19 cellular contexts compared by ENCODE assay signal in the genomic region with DNA sequence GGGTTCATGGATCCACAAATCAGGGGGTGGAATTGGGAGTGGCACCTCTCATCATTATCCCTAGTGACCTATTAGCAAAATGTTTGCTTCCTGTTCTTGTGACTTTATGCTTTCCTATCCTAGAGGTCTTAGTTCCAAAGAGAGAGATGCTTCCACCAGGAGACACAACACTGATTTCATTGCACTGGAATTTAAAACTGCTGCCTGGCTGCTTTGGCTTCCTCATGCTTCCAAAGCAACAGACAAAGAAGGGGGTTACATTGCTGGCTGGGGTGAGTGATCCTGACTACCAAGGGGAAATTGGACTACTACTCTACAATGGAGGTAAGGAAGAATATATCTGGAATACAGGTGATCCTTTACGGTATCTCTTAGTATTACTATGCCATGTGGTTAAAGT.
A peak's percentile ranks its signal among the peaks of the same experiment; 100 is the strongest.
DNase-seq lines count a peak whose midpoint lies in the region; ATAC-seq and TF ChIP-seq lines count a peak whose summit lies in the region.
"Had no signal": no experiment of that assay in that cellular context is flagged by ENCODE, and none has a peak within 500 bp of the region (broad histone marks: within the 10 kb centered on the region; RNA-seq: fewer than 3 reads in every experiment).

No MANE protein-coding gene starts in this region.

- no peaks in the 10 kb centered on the region for H3K4me1 ChIP-seq in NT2/D1 (ENCODE audit: insufficient read depth, insufficient read length)
- H3K4me1 ChIP-seq: BE2C, Peyer's patch had no signal

- no peaks in the 10 kb centered on the region for H3K27me3 Mint-ChIP-seq in MCF 10A (ENCODE audit: insufficient read depth, unreplicated experiment)
- H3K27me3 Mint-ChIP-seq: CD4-positive, alpha-beta memory T cell had no signal

- no peaks in the 10 kb centered on the region for H3K27me3 ChIP-seq in NT2/D1 (ENCODE audit: insufficient read depth, insufficient read length)
- H3K27me3 ChIP-seq: BE2C, Peyer's patch had no signal

- no peak for TF ChIP-seq CTCF in MCF 10A (IDR thresholded peaks at IDR 0.05; ENCODE audit: unreplicated experiment)

- H3K4me1 Mint-ChIP-seq in MCF 10A (ENCODE audit: insufficient read depth, unreplicated experiment) = no peaks in the 10 kb centered on the region
- H3K4me1 Mint-ChIP-seq: CD4-positive, alpha-beta memory T cell had no signal

- DNase-seq in EL (peak; percentile 46), NT2/D1 (ENCODE audit: low read depth, low spot score) (peak; percentile 5), fibroblast of peridontal ligament (ENCODE audit: extremely low read depth) (peak; percentile 12), non-pigmented ciliary epithelial cell (ENCODE audit: low read depth) (peak; percentile 18), MCF 10A (ENCODE audit: unreplicated experiment) (no peak), AG08395 (ENCODE audit: low spot score) (no peak)
- DNase-seq: BE2C; CD4-positive, alpha-beta memory T cell; DMS79; GDM1; MM.1S; NCI-H1105; NCI-H187 treated with DMSO at 0.1 percent for 48 hours; NCI-H510A; Peyer's patch; SHP77 treated with DMSO at 0.1 percent for 48 hours had no signal

- ATAC-seq in GM21390 (IDR thresholded peaks at IDR 0.05; ENCODE audit: unreplicated experiment) = no peak
- ATAC-seq in GM18498 (IDR thresholded peaks at IDR 0.05; ENCODE audit: unreplicated experiment) = no peak
- ATAC-seq: HepG2 had no signal

- no peaks in the 10 kb centered on the region for H3K9me3 Mint-ChIP-seq in MCF 10A (ENCODE audit: unreplicated experiment)

- H3K4me3 Mint-ChIP-seq in MCF 10A (ENCODE audit: unreplicated experiment) = no peak overlapping the region
- H3K4me3 Mint-ChIP-seq: CD4-positive, alpha-beta memory T cell had no signal

- BruUV-seq in MCF 10A (replicated peaks; lab: Mats Ljungman, UMichigan) = no TSS peak

- no peaks in the 10 kb centered on the region for H3K36me3 ChIP-seq in NT2/D1 (ENCODE audit: insufficient read depth, insufficient read length, low read length)
- H3K36me3 ChIP-seq: BE2C, Peyer's patch had no signal

- no peak overlapping the region for H3K4me3 ChIP-seq in NT2/D1 (ENCODE audit: insufficient read length, low read depth)
- H3K4me3 ChIP-seq: Peyer's patch had no signal

- no peaks in the 10 kb centered on the region for H3K36me3 Mint-ChIP-seq in MCF 10A (ENCODE audit: insufficient read depth, unreplicated experiment)
- H3K36me3 Mint-ChIP-seq: CD4-positive, alpha-beta memory T cell had no signal

- POLR2A ChIA-PET in MCF 10A (lab: Yijun Ruan, JAX) = no interaction called here

- intact Hi-C loops in MCF 10A (cut with micrococcal nuclease) = no loop called here

- H3K9me3 ChIP-seq in NT2/D1 (ENCODE audit: insufficient read depth, low read length) = no peaks in the 10 kb centered on the region
- H3K9me3 ChIP-seq: BE2C, Peyer's patch had no signal

- no peak overlapping the region for H3K9ac ChIP-seq in NT2/D1 (ENCODE audit: insufficient read length, low read depth)

- H3K27ac Mint-ChIP-seq in MCF 10A (ENCODE audit: low read depth, unreplicated experiment) = no peak overlapping the region
- H3K27ac Mint-ChIP-seq: CD4-positive, alpha-beta memory T cell had no signal

- CTCF ChIA-PET in MCF 10A (lab: Yijun Ruan, JAX) = interaction anchor here (0.7 kb wide), 1 partner anchor 298 kb away, joined by 3 read pairs; no protein-coding TSS in a partner anchor

Comparison
In these comparisons a context has a peak if more than half of its experiments do, and no peak if none do; other contexts are left out.
1. DNase-seq: peak in EL (single experiment), NT2/D1 (single experiment), fibroblast of peridontal ligament (single experiment) and non-pigmented ciliary epithelial cell (single experiment); none in MCF 10A (single experiment) and AG08395 (single experiment).